ENCODE assay signal across 11 cellular contexts in the genomic region with DNA sequence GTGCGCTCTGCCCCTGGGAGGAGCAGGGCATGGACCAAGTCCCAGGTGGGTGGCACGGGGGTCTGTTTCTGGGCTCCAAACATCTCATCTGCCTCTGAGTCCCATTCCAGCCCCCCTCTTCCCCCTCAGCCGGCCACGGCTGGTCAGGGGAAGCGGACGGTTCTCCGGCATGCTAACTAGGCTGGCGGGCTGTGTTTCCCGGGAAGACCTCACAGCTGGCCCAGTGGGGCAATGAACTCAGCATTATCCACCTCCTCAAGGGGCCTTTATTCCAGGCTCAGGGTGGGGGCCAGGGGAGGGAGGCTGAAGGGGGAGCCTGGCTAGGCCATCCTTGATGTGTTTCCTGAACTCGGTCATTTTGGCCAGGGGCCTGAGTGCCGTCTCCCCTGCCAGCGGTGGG. TPM values are rescaled to one million over a fixed set of nuclear protein-coding genes. Genes with fewer than 3 reads are reported as not detected.
DNase-seq lines count a peak whose midpoint lies in the region; ATAC-seq and TF ChIP-seq lines count a peak whose summit lies in the region.
"Had no signal": no experiment of that assay in that cellular context is flagged by ENCODE, and none has a peak within 500 bp of the region (broad histone marks: within the 10 kb centered on the region; RNA-seq: fewer than 3 reads in every experiment).

No MANE protein-coding gene starts in this region.

- H3K9me3 ChIP-seq in breast epithelium (no peaks in the 10 kb centered on the region), T-helper 17 cell (ENCODE audit: control insufficient read depth, low read length, poor library complexity, severe bottlenecking) (no peaks in the 10 kb centered on the region)

- intact Hi-C loops in breast epithelium (cut with DNase I; ENCODE audit: low total_unique reads) = no loop called here
- intact Hi-C loops in MCF 10A (cut with micrococcal nuclease) = no loop called here
- intact Hi-C loops in left cardiac atrium (cut with DNase I) = no loop called here

- H3K4me1 Mint-ChIP-seq in MCF 10A (ENCODE audit: insufficient read depth, unreplicated experiment) (peaks cover 40% of the 10 kb centered on the region), T-helper 17 cell (peaks cover 10% of the 10 kb centered on the region)

- POLR2A ChIA-PET in MCF 10A (lab: Yijun Ruan, JAX) = interaction anchor here (1.1 to 1.3 kb wide), 2 partner anchors 8 to 40 kb away, joined by 4 read pairs; a partner anchor contains a TSS

- peak overlapping the region; percentile 3 to 59 (median 23) for H3K4me3 ChIP-seq in breast epithelium

- H3K36me3 Mint-ChIP-seq in MCF 10A (ENCODE audit: insufficient read depth, unreplicated experiment) (peaks cover 17% of the 10 kb centered on the region), T-helper 17 cell (ENCODE audit: low read depth) (peaks cover 3% of the 10 kb centered on the region)

- no peak overlapping the region for H3K4me3 Mint-ChIP-seq in MCF 10A (ENCODE audit: unreplicated experiment)
- no peak overlapping the region for H3K4me3 Mint-ChIP-seq in T-helper 17 cell

- H3K36me3 ChIP-seq in breast epithelium = no peaks in the 10 kb centered on the region

- no peak for TF ChIP-seq POLR2A in breast epithelium (IDR thresholded peaks at IDR 0.05)

- H3K4me1 ChIP-seq in breast epithelium = no peaks in the 10 kb centered on the region

- H3K27ac Mint-ChIP-seq in MCF 10A (ENCODE audit: low read depth, unreplicated experiment) (no peak overlapping the region), T-helper 17 cell (no peak overlapping the region)

- no TSS peak for BruUV-seq in MCF 10A (replicated peaks; lab: Mats Ljungman, UMichigan)

- no peaks in the 10 kb centered on the region for H3K9me3 Mint-ChIP-seq in MCF 10A (ENCODE audit: unreplicated experiment)

- TF ChIP-seq CTCF in breast epithelium (IDR thresholded peaks at IDR 0.05) = no peak
- no peak for TF ChIP-seq CTCF in MCF 10A (IDR thresholded peaks at IDR 0.05; ENCODE audit: unreplicated experiment)

- ATAC-seq in left cardiac atrium = peak; percentile 49 to 51
- no peak for ATAC-seq in T-helper 17 cell
- no peak for ATAC-seq in HG02970 (IDR thresholded peaks at IDR 0.05; ENCODE audit: low FRiP score, unreplicated experiment)

- H3K27me3 Mint-ChIP-seq in MCF 10A (ENCODE audit: insufficient read depth, unreplicated experiment) = no peaks in the 10 kb centered on the region
- H3K27me3 Mint-ChIP-seq in T-helper 17 cell = peaks cover 5% of the 10 kb centered on the region

- H3K27ac ChIP-seq in breast epithelium = peak overlapping the region; percentile 76 to 93

- no peaks in the 10 kb centered on the region for H3K27me3 ChIP-seq in breast epithelium

- CTCF ChIA-PET in MCF 10A (lab: Yijun Ruan, JAX) = interaction anchor here (0.6 kb wide), 1 partner anchor 39 kb away, joined by 3 read pairs; no protein-coding TSS in a partner anchor

- DNase-seq in breast epithelium (ENCODE audit: low spot score in 2 of 2) (no peak), MCF 10A (ENCODE audit: unreplicated experiment) (no peak), left cardiac atrium (peak; percentile 70), occipital lobe (lab: John Stamatoyannopoulos, UW) (peak; percentile 60), T-helper 17 cell (no peak), T-helper 2 cell (no peak), NCI-H510A treated with DMSO at 0.1 percent for 48 hours (lab: John Stamatoyannopoulos, UW) (no peak)
- DNase-seq: SW 1271 had no signal

RNA-seq across cellular contexts. Expression of a gene that starts 7.7 kb away (rescaled TPM):
- total RNA-seq in breast epithelium (100 to 1,000 TPM; 102 to 894 (median 240) TPM), MCF 10A (2022) (18.9 and 25.3 TPM in 2 replicates), left cardiac atrium (100 to 1,000 TPM; 188 to 222 TPM), occipital lobe (65.4 TPM), T-helper 17 cell (10 to 100 TPM in 1 of 2 donors, 1 to 10 TPM in 1; 3.8 to 11.6 TPM)

RNA-seq across cellular contexts. Expression of a gene that starts 11.5 kb away (rescaled TPM):
- total RNA-seq in breast epithelium = not detected
- not detected in 2 replicates for total RNA-seq in MCF 10A (2022)
- total RNA-seq in left cardiac atrium = not detected
- total RNA-seq in occipital lobe = not detected
- not detected for total RNA-seq in T-helper 17 cell
- total RNA-seq: A172, kidney epithelial cell had no signal

RNA-seq across cellular contexts. Expression of a gene that starts 24.8 kb away (rescaled TPM):
- 100 to 1,000 TPM; 139 to 147 (median 146) TPM for total RNA-seq in breast epithelium
- 99.7 and 122 TPM in 2 replicates for total RNA-seq in MCF 10A (2022)
- total RNA-seq in left cardiac atrium = 10 to 100 TPM; 77.7 to 78.1 TPM
- total RNA-seq in occipital lobe = 4.7 TPM
- total RNA-seq in T-helper 17 cell = 100 to 1,000 TPM; 205 to 253 TPM

RNA-seq across cellular contexts. Expression of a gene that starts 47.0 kb away (rescaled TPM):
- total RNA-seq in breast epithelium (10 to 100 TPM in 2 of 3 donors, 1 to 10 TPM in 1; 9.0 to 33.2 (median 24.6) TPM), MCF 10A (2022) (25.8 and 30.6 TPM in 2 replicates), left cardiac atrium (10 to 100 TPM; 11.1 to 17.1 TPM), occipital lobe (33.2 TPM), T-helper 17 cell (1 to 10 TPM; 4.0 to 5.0 TPM)

RNA-seq across cellular contexts. Expression of a gene that starts 57.3 kb away (rescaled TPM):
- 10 to 100 TPM in 2 of 3 donors, 1 to 10 TPM in 1; 6.9 to 13.3 (median 10.9) TPM for total RNA-seq in breast epithelium
- total RNA-seq in MCF 10A (2022) = 17.5 and 22.5 TPM in 2 replicates
- total RNA-seq in left cardiac atrium = 1 to 10 TPM; 2.8 to 5.3 TPM
- total RNA-seq in occipital lobe = 7.6 TPM
- total RNA-seq in T-helper 17 cell = 10 to 100 TPM; 12.2 to 14.1 TPM

Comparison
In these comparisons a context has a peak if more than half of its experiments do, and no peak if none do; other contexts are left out.
1. DNase-seq: peak in left cardiac atrium (single experiment) and occipital lobe (single experiment); none in breast epithelium (0 of 2), MCF 10A (single experiment), T-helper 17 cell (0 of 3), T-helper 2 cell (0 of 5) and NCI-H510A treated with DMSO at 0.1 percent for 48 hours (single experiment).
2. ATAC-seq: peak in left cardiac atrium (2 of 2); none in T-helper 17 cell (single experiment) and HG02970 (single experiment).
3. RNA of a gene that starts 24.8 kb away (total RNA-seq): 205 to 253 TPM in T-helper 17 cell, 139 to 147 TPM in breast epithelium, 99.7 to 122 TPM in MCF 10A and 77.7 to 78.1 TPM in left cardiac atrium; 4.7 TPM in occipital lobe (single experiment); every median in the first group is over 10 times any median in the second.